ENCODE assay signal across 1 cellular context in genomic region chr17:29389994-29390855, GRCh38.
A peak's percentile ranks its signal among the peaks of the same experiment; 100 is the strongest.
TF ChIP-seq lines count a peak whose summit lies in the region.

TAOK1 (plus strand) TSS chr17:29390363; CDS start chr17:29451549, 61,186 bp downstream.

TF ChIP-seq in HepG2, 621 proteins besides CTCF, POLR2A, EP300 and RAD21 (continued from another document and continues in another):
- TF ChIP-seq ZNF407 (CRISPR knock-in tag; IDR thresholded peaks at IDR 0.05; ENCODE audit: not compliant biosample characterization): no peak
- no peak for TF ChIP-seq HMGXB3 (CRISPR knock-in tag; IDR thresholded peaks at IDR 0.05; ENCODE audit: borderline replicate concordance)
- TF ChIP-seq SMARCE1 (IDR thresholded peaks at IDR 0.05; ENCODE audit: borderline replicate concordance): no peak
- peak; percentile 67; the same call in 1 of the 2 replicates for TF ChIP-seq ZBTB43 (CRISPR knock-in tag; conservative IDR thresholded peaks at IDR 0.05)
- TF ChIP-seq CREM (IDR thresholded peaks at IDR 0.05): peak; percentile 72; the same call in 1 of the 2 replicates
- TF ChIP-seq CREM (CRISPR knock-in tag; IDR thresholded peaks at IDR 0.05): no peak
- no peak for TF ChIP-seq AKAP8 (CRISPR knock-in tag; IDR thresholded peaks at IDR 0.05)
- TF ChIP-seq CEBPG (CRISPR knock-in tag; IDR thresholded peaks at IDR 0.05): no peak; the same call in 1 of the 2 replicates
- TF ChIP-seq ZFP62 (CRISPR knock-in tag; IDR thresholded peaks at IDR 0.05): no peak
- peak; percentile 76 for TF ChIP-seq HOXA5 (CRISPR knock-in tag; IDR thresholded peaks at IDR 0.05)
- TF ChIP-seq EZH2 (conservative IDR thresholded peaks at IDR 0.05; ENCODE audit: low read depth, low read length): no peak
- no peak for TF ChIP-seq KLF13 (CRISPR knock-in tag; IDR thresholded peaks at IDR 0.05)
- no peak for TF ChIP-seq ELK4 (CRISPR knock-in tag; IDR thresholded peaks at IDR 0.05; ENCODE audit: borderline replicate concordance)
- no peak for TF ChIP-seq ZBTB7A (CRISPR knock-in tag; IDR thresholded peaks at IDR 0.05)
- TF ChIP-seq ARHGAP35 (CRISPR knock-in tag; IDR thresholded peaks at IDR 0.05; ENCODE audit: borderline replicate concordance): 0 out of 2 replicates have a peak, but pooled peaks have one; percentile 70
- TF ChIP-seq ZNF251 (CRISPR knock-in tag; IDR thresholded peaks at IDR 0.05): no peak
- TF ChIP-seq HOXA9 (CRISPR knock-in tag; IDR thresholded peaks at IDR 0.05; ENCODE audit: borderline replicate concordance): peak; percentile 6; the same call in 1 of the 2 replicates
- TF ChIP-seq ZNF724P (CRISPR knock-in tag; IDR thresholded peaks at IDR 0.05; ENCODE audit: borderline replicate concordance): no peak
- TF ChIP-seq POLR2AphosphoS5 (IDR thresholded peaks at IDR 0.05; ENCODE audit: low read depth, low read length): peak; percentile 92
- no peak for TF ChIP-seq NFKBIZ (CRISPR knock-in tag; IDR thresholded peaks at IDR 0.05)
- TF ChIP-seq HDAC1 (CRISPR knock-in tag; IDR thresholded peaks at IDR 0.05): peak; percentile 82
- peak; percentile 80; the same call in 1 of the 2 replicates for TF ChIP-seq ZNF354B (CRISPR knock-in tag; IDR thresholded peaks at IDR 0.05)
- TF ChIP-seq ZSCAN22 (CRISPR knock-in tag; IDR thresholded peaks at IDR 0.05): no peak
- no peak; the same call in 1 of the 2 replicates for TF ChIP-seq ZSCAN20 (CRISPR knock-in tag; IDR thresholded peaks at IDR 0.05; ENCODE audit: borderline replicate concordance)
- TF ChIP-seq THRA (CRISPR knock-in tag; IDR thresholded peaks at IDR 0.05; ENCODE audit: borderline replicate concordance): no peak; the same call in 1 of the 2 replicates
- TF ChIP-seq ZNF484 (CRISPR knock-in tag; IDR thresholded peaks at IDR 0.05; ENCODE audit: borderline replicate concordance, low read depth): no peak
- TF ChIP-seq ZNF513 (CRISPR knock-in tag; conservative IDR thresholded peaks at IDR 0.05): no peak
- TF ChIP-seq SOX13 (IDR thresholded peaks at IDR 0.05): no peak
- no peak for TF ChIP-seq SOX13 (CRISPR knock-in tag; conservative IDR thresholded peaks at IDR 0.05 in 1 of 2, IDR thresholded peaks at IDR 0.05 in 1 of 2)
- 0 out of 2 replicates have a peak, but pooled peaks have one; percentile 25 for TF ChIP-seq ZNF776 (CRISPR knock-in tag; IDR thresholded peaks at IDR 0.05)
- TF ChIP-seq GTF3A (CRISPR knock-in tag; conservative IDR thresholded peaks at IDR 0.05): no peak
- TF ChIP-seq YEATS4 (CRISPR knock-in tag; IDR thresholded peaks at IDR 0.05; ENCODE audit: borderline replicate concordance): peak; percentile 85
- peak; percentile 66; the same call in 1 of the 2 replicates for TF ChIP-seq MEF2D (CRISPR knock-in tag; IDR thresholded peaks at IDR 0.05)
- no peak for TF ChIP-seq GPN1 (CRISPR knock-in tag; IDR thresholded peaks at IDR 0.05; ENCODE audit: borderline replicate concordance)
- peak; percentile 70; the same call in 1 of the 2 replicates for TF ChIP-seq SALL1 (CRISPR knock-in tag; IDR thresholded peaks at IDR 0.05)
- peak; percentile 70; the same call in 1 of the 2 replicates for TF ChIP-seq ZMYM3 (CRISPR knock-in tag; IDR thresholded peaks at IDR 0.05)
- no peak for TF ChIP-seq ZFP37 (CRISPR knock-in tag; IDR thresholded peaks at IDR 0.05; ENCODE audit: borderline replicate concordance)
- no peak for TF ChIP-seq LBX2 (CRISPR knock-in tag; IDR thresholded peaks at IDR 0.05; ENCODE audit: borderline replicate concordance)
- TF ChIP-seq TEF (CRISPR knock-in tag; IDR thresholded peaks at IDR 0.05): no peak
- TF ChIP-seq SSRP1 (CRISPR knock-in tag; IDR thresholded peaks at IDR 0.05): no peak
- no peak for TF ChIP-seq DNMT1 (CRISPR knock-in tag; IDR thresholded peaks at IDR 0.05)
